In genomic region chr14:99331796-99332195, GRCh38 we compare ENCODE assay signal across 28 cellular contexts.
"Had no signal": no experiment of that assay in that cellular context is flagged by ENCODE, and none has a peak within 500 bp of the region (broad histone marks: within the 10 kb centered on the region; RNA-seq: fewer than 3 reads in every experiment).

No MANE protein-coding gene starts in this region.

- H3K27ac ChIP-seq: brain microvascular endothelial cell, cardiac muscle cell had no signal

- H3K27me3 ChIP-seq: brain microvascular endothelial cell, cardiac muscle cell, MG63 had no signal

- H3K27ac Mint-ChIP-seq: activated naive CD8-positive, alpha-beta T cell; activated T-cell treated with anti-CD3 and anti-CD28 coated beads, Interleukin-2, amount 50 U/mL, for 72 hours; activated T-helper 2 cell treated with anti-CD3 and anti-CD28 coated beads, Interferon-gamma antibody, Interleukin-2, Interleukin-4, amounts not matched to agents 10 μg/mL and 5 μg/mL and 100 μg/mL, durations not matched to agents 14 hours and 24 hours and 36 hours; T-helper 17 cell; WTC11 had no signal

- H3K36me3 Mint-ChIP-seq: activated naive CD8-positive, alpha-beta T cell; WTC11 had no signal

- H3K4me3 ChIP-seq: cardiac muscle cell, MG63 had no signal

- DNase-seq: activated CD4-positive, alpha-beta T cell treated with anti-CD3 and anti-CD28 coated beads for 48 hours; activated CD4-positive, alpha-beta T cell treated with anti-CD3 and anti-CD28 coated beads, Interleukin-2, amount 50 U/mL, for 48 hours; activated CD4-positive, CD25-positive, alpha-beta regulatory T cell treated with anti-CD3 and anti-CD28 coated beads, Interleukin-2, amount 50 U/mL, for 72 hours; activated CD8-positive, alpha-beta memory T cell treated with anti-CD3 and anti-CD28 coated beads, Interleukin-2, amount 50 U/mL, for 4 hours; activated naive CD4-positive, alpha-beta T cell treated with Interleukin-2 at 50 U/mL for 16 hours; activated T-cell treated with anti-CD3 and anti-CD28 coated beads, Interleukin-2, amount 50 U/mL, for 72 hours; amygdala; brain microvascular endothelial cell; cerebellar nuclear complex; MG63; MV-4-11; NCI-H1092 treated with DMSO at 0.1 percent for 48 hours; NCI-H1417 treated with DMSO at 0.1 percent for 48 hours; NCI-H1694; NCI-H2029; NCI-H2107; NCI-H2171 treated with DMSO at 0.1 percent for 48 hours; NCI-H226; NCI-H510A; NCI-H526 treated with DMSO at 0.1 percent for 48 hours; PC-3; SHP77 treated with DMSO at 0.1 percent for 48 hours; T-helper 17 cell; T-helper 9 cell had no signal

- H3K4me3 Mint-ChIP-seq: activated naive CD8-positive, alpha-beta T cell; activated T-cell treated with anti-CD3 and anti-CD28 coated beads, Interleukin-2, amount 50 U/mL, for 72 hours; T-helper 17 cell; WTC11 had no signal

- ATAC-seq: activated T-cell treated with anti-CD3 and anti-CD28 coated beads, Interleukin-2, amount 50 U/mL, for 72 hours; PC-3; T-helper 17 cell; WTC11 had no signal

- H3K36me3 ChIP-seq: brain microvascular endothelial cell, cardiac muscle cell, MG63 had no signal

- H3K9me3 ChIP-seq: MG63 had no signal

- H3K9me3 Mint-ChIP-seq: activated T-cell treated with anti-CD3 and anti-CD28 coated beads, Interleukin-2, amount 50 U/mL, for 72 hours; activated T-helper 2 cell treated with anti-CD3 and anti-CD28 coated beads, Interferon-gamma antibody, Interleukin-2, Interleukin-4, amounts not matched to agents 10 μg/mL and 5 μg/mL and 100 μg/mL, durations not matched to agents 14 hours and 24 hours and 36 hours; WTC11 had no signal
